27 cellular contexts compared by ENCODE assay signal in the genomic region with DNA sequence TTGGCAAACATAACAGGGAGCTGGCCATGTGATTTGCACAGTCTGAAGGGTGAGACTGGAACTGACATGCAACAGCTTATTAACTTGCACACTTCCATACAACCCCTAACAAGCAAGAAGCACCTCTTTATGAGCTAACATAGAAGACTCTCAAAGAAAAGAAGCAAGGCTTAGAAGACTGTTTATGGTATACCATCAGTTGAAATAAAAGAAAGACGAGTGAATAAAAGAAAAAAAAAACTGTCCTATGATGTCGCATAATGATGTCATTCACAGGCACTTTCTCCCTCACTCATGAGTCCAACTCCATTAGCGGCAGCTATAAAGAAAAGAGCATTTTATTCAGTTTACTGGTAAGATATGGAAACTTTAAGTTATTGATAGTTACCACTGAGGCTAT. TPM values are rescaled to one million over a fixed set of nuclear protein-coding genes. Genes with fewer than 3 reads are reported as not detected.
A peak's percentile ranks its signal among the peaks of the same experiment; 100 is the strongest.
DNase-seq lines count a peak whose midpoint lies in the region; ATAC-seq, FAIRE-seq and TF ChIP-seq lines count a peak whose summit lies in the region.
"Had no signal": no experiment of that assay in that cellular context is flagged by ENCODE, and none has a peak within 500 bp of the region (broad histone marks: within the 10 kb centered on the region; RNA-seq: fewer than 3 reads in every experiment).

No MANE protein-coding gene starts in this region.

- H3K9me2 ChIP-seq in PC-9 (ENCODE audit: insufficient read depth) = no peaks in the 10 kb centered on the region

- in situ Hi-C loops in HepG2 (cut with HindIII; ENCODE audit: extremely low pct_ligation_motif_present, low pct_unique_long_range_greater_than_20kb) = no loop called here

- TF ChIP-seq RAD21 in HepG2 (CRISPR knock-in tag; IDR thresholded peaks at IDR 0.05) = no peak

- H3K4me1 ChIP-seq in HepG2 (ENCODE audit: insufficient read depth, low read length) (peaks cover 51% of the 10 kb centered on the region), right lobe of liver (peaks cover 0 to 7% (median 0%) of the 10 kb centered on the region in 4 donors), muscle layer of colon (ENCODE audit: insufficient read depth, low read length) (peaks cover 60% of the 10 kb centered on the region), PC-9 (replicated peaks; ENCODE audit: insufficient read depth) (peaks cover 15% of the 10 kb centered on the region; the same call in 1 of the 2 replicates)

- H3K4me2 ChIP-seq in HepG2 (ENCODE audit: low read depth, low read length) (peak overlapping the region; percentile 47), PC-9 (no peak overlapping the region)
- H3K4me2 ChIP-seq: BLaER1 had no signal

- FAIRE-seq in HepG2 (lab: Jason Lieb, UNC) = no peak
- FAIRE-seq: GM18507 had no signal

- H3K9me3 ChIP-seq in HepG2 (ENCODE audit: low read length) = no peaks in the 10 kb centered on the region
- H3K9me3 ChIP-seq in right lobe of liver = no peaks in the 10 kb centered on the region
- no peaks in the 10 kb centered on the region for H3K9me3 ChIP-seq in muscle layer of colon (ENCODE audit: low read length)
- H3K9me3 ChIP-seq in PC-9 (ENCODE audit: insufficient read depth, low read depth) = no peaks in the 10 kb centered on the region
- H3K9me3 ChIP-seq: BLaER1, Caco-2 had no signal

- H2AFZ ChIP-seq in HepG2 (ENCODE audit: low read length) (peak overlapping the region; percentile 21), PC-9 (no peak overlapping the region)

- no peaks in the 10 kb centered on the region for H3K36me3 Mint-ChIP-seq in naive thymus-derived CD8-positive, alpha-beta T cell

- peak; percentile 38 for DNase-seq in DMS153 treated with DMSO at 0.1 percent for 48 hours (lab: John Stamatoyannopoulos, UW; ENCODE audit: unreplicated experiment)
- DNase-seq in DMS153 (lab: John Stamatoyannopoulos, UW) = no peak
- no peak for DNase-seq in HepG2 (ENCODE audit: low spot score)
- no peak for DNase-seq in right lobe of liver
- no peak for DNase-seq in naive thymus-derived CD8-positive, alpha-beta T cell
- no peak for DNase-seq in PC-9
- DNase-seq: ACHN; Caco-2; CD4-positive, alpha-beta memory T cell; DMS 273 treated with DMSO at 0.1 percent for 48 hours; GDM1; GOT3; Karpas-422; NCI-H1436; NCI-H2029; NCI-H2171 treated with DMSO at 0.1 percent for 48 hours; NCI-H510A; NCI-H748 treated with DMSO at 0.1 percent for 48 hours; SIG-M5 had no signal

- no peaks in the 10 kb centered on the region for H3K79me2 ChIP-seq in HepG2 (ENCODE audit: insufficient read depth, low read length)
- no peaks in the 10 kb centered on the region for H3K79me2 ChIP-seq in PC-9 (ENCODE audit: low read depth)

- H3K4me3 ChIP-seq in HepG2 (replicated peaks in 1 of 3; ENCODE audit: insufficient read depth in 1 of 3, low read depth in 2 of 3, low read length in 3 of 3) = no peak overlapping the region
- H3K4me3 ChIP-seq in right lobe of liver = no peak overlapping the region
- no peak overlapping the region for H3K4me3 ChIP-seq in muscle layer of colon (ENCODE audit: low read depth in 1 of 2, low read length in 2 of 2)
- H3K4me3 ChIP-seq in PC-9 = no peak overlapping the region
- H3K4me3 ChIP-seq: BLaER1 had no signal

- POLR2A ChIA-PET in HepG2 (lab: Yijun Ruan, JAX) = no interaction called here
- POLR2A ChIA-PET in naive thymus-derived CD8-positive, alpha-beta T cell (lab: Charles Lee) = no interaction called here
- POLR2A ChIA-PET in PC-9 (lab: Charles Lee; ENCODE audit: unreplicated experiment) = interaction anchor here (0.5 kb wide), 1 partner anchor 490 kb away, joined by 3 read pairs; no protein-coding TSS in a partner anchor

- H3K27me3 Mint-ChIP-seq in naive thymus-derived CD8-positive, alpha-beta T cell = peaks cover 0 to 2% (median 0%) of the 10 kb centered on the region in 5 donors
- H3K27me3 Mint-ChIP-seq: IgD-negative memory B cell had no signal

- 70% methylated on average over 3 of the region's 3 CpGs for WGBS in HepG2 (ENCODE audit: low lambda C conversion rate)
- WGBS in right lobe of liver (ENCODE audit: insufficient coverage, low coverage, low lambda C conversion rate, missing lambda C conversion rate) = 73% methylated on average over 3 of the region's 3 CpGs

- H3F3A ChIP-seq in PC-9 (ENCODE audit: insufficient read depth, low read depth) = no peaks in the 10 kb centered on the region

- no peaks in the 10 kb centered on the region for H3K36me3 ChIP-seq in HepG2 (replicated peaks in 1 of 2; ENCODE audit: control insufficient read depth in 1 of 2, insufficient read depth in 2 of 2, low read length in 2 of 2)
- no peaks in the 10 kb centered on the region for H3K36me3 ChIP-seq in right lobe of liver
- H3K36me3 ChIP-seq in muscle layer of colon (ENCODE audit: insufficient read depth, low read length) = no peaks in the 10 kb centered on the region
- H3K36me3 ChIP-seq in PC-9 (ENCODE audit: low read depth) = no peaks in the 10 kb centered on the region

- H3K4me1 Mint-ChIP-seq in naive thymus-derived CD8-positive, alpha-beta T cell = peaks cover 15 to 38% (median 36%) of the 10 kb centered on the region in 4 donors

- BruUV-seq in HepG2 (replicated peaks; lab: Mats Ljungman, UMichigan) (no TSS peak), PC-9 (replicated peaks; lab: Mats Ljungman, UMichigan) (no TSS peak)

- no peak overlapping the region for H3K9ac ChIP-seq in HepG2 (ENCODE audit: insufficient read depth, low read depth, low read length)
- no peak overlapping the region for H3K9ac ChIP-seq in muscle layer of colon (ENCODE audit: low read length)
- H3K9ac ChIP-seq: BLaER1 had no signal

- TF ChIP-seq CTCF in HepG2 (CRISPR knock-in tag; IDR thresholded peaks at IDR 0.05) = no peak
- TF ChIP-seq CTCF in right lobe of liver (IDR thresholded peaks at IDR 0.05) = no peak
- no peak for TF ChIP-seq CTCF in PC-9 (conservative IDR thresholded peaks at IDR 0.05)

- H3K9me3 Mint-ChIP-seq in naive thymus-derived CD8-positive, alpha-beta T cell = no peaks in the 10 kb centered on the region
- H3K9me3 Mint-ChIP-seq: IgD-negative memory B cell had no signal

- TF ChIP-seq POLR2A in HepG2 (IDR thresholded peaks at IDR 0.05; ENCODE audit: insufficient read depth in 1 of 2, low read depth in 2 of 2, low read length in 2 of 2) = no peak
- TF ChIP-seq POLR2A in right lobe of liver (IDR thresholded peaks at IDR 0.05) = no peak

- H3K27ac ChIP-seq in HepG2 (ENCODE audit: extremely low read length, insufficient read depth, low read length) (no peak overlapping the region), right lobe of liver (no peak overlapping the region), muscle layer of colon (ENCODE audit: low read depth, low read length) (peak overlapping the region; percentile 92), PC-9 (no peak overlapping the region)
- H3K27ac ChIP-seq: 22Rv1, BLaER1 had no signal

- no peaks in the 10 kb centered on the region for H4K20me1 ChIP-seq in HepG2 (ENCODE audit: insufficient read depth, low read length)
- no peaks in the 10 kb centered on the region for H4K20me1 ChIP-seq in PC-9 (ENCODE audit: insufficient read depth)
- H4K20me1 ChIP-seq: BLaER1 had no signal

- CTCF ChIA-PET in HepG2 (lab: Yijun Ruan, JAX; ENCODE audit: low intra/inter-chr PET ratio, low total read pairs) (no interaction called here), PC-9 (lab: Charles Lee) (no interaction called here)

- no peak overlapping the region for H3K4me3 Mint-ChIP-seq in naive thymus-derived CD8-positive, alpha-beta T cell
- H3K4me3 Mint-ChIP-seq: CD4-positive, alpha-beta memory T cell had no signal

- TF ChIP-seq EP300 in HepG2 (IDR thresholded peaks at IDR 0.05; ENCODE audit: low read depth in 2 of 2, low read length in 2 of 2) (no peak), HepG2 (CRISPR knock-in tag; IDR thresholded peaks at IDR 0.05; ENCODE audit: borderline replicate concordance) (no peak)

- ATAC-seq in HepG2 (no peak), right lobe of liver (no peak), GM18517 (IDR thresholded peaks at IDR 0.05; ENCODE audit: unreplicated experiment) (no peak)
- ATAC-seq in naive thymus-derived CD8-positive, alpha-beta T cell = no peak
- ATAC-seq: HCT116, SK-N-SH treated with all-trans-retinoic acid at 6 μM for 48 hours had no signal

- H3K27ac Mint-ChIP-seq in naive thymus-derived CD8-positive, alpha-beta T cell = peak overlapping the region in 2 of 10 donors; percentile 60 to 84
- H3K27ac Mint-ChIP-seq: IgD-negative memory B cell had no signal

- H3K27me3 ChIP-seq in HepG2 (ENCODE audit: control insufficient read depth in 1 of 2, insufficient read depth in 2 of 2, low read length in 2 of 2) = no peaks in the 10 kb centered on the region; a peak in 1 of 5 replicates
- no peaks in the 10 kb centered on the region for H3K27me3 ChIP-seq in right lobe of liver
- H3K27me3 ChIP-seq in muscle layer of colon (ENCODE audit: control insufficient read depth in 1 of 2, insufficient read depth in 2 of 2, low read length in 2 of 2) = no peaks in the 10 kb centered on the region
- no peaks in the 10 kb centered on the region for H3K27me3 ChIP-seq in PC-9 (ENCODE audit: insufficient read depth, low read depth)
- H3K27me3 ChIP-seq: BLaER1 had no signal

- intact Hi-C loops in HepG2 (cut with micrococcal nuclease; ENCODE audit: unreplicated experiment) = loop anchor here (10.0 kb wide), 1 partner anchor 329 kb away; no protein-coding TSS in a partner anchor
- intact Hi-C loops in right lobe of liver (cut with DNase I) = no loop called here
- intact Hi-C loops in PC-9 (cut with micrococcal nuclease; ENCODE audit: unreplicated experiment) = loop anchor here (10.0 kb wide), 1 partner anchor 349 kb away; the partner anchor contains the start of gene NUP107

RNA-seq across cellular contexts. Expression of gene MDM1, which starts 3.3 kb away (rescaled TPM):
- total RNA-seq in HepG2 (2016; rRNA removed; fragmentation: Illumina TruSeq; extraction: Trizol) = 13.0 and 15.2 TPM in 2 replicates
- 3.3 and 3.6 TPM in 2 replicates for total RNA-seq in HepG2 (2016; cell fraction: cytosol; rRNA removed; fragmentation: Illumina TruSeq; extraction: Trizol; ENCODE audit: low read depth)
- total RNA-seq in HepG2 (2016; cell fraction: insoluble cytoplasmic fraction; rRNA removed; fragmentation: Illumina TruSeq; extraction: Trizol) = 14.5 and 16.2 TPM in 2 replicates
- total RNA-seq in HepG2 (2016; cell fraction: membrane; rRNA removed; fragmentation: Illumina TruSeq; extraction: Trizol) = 3.5 and 4.6 TPM in 2 replicates
- 31.5 and 36.8 TPM in 2 replicates for total RNA-seq in HepG2 (2016; cell fraction: nucleus; rRNA removed; fragmentation: Illumina TruSeq; extraction: Trizol)
- polyA plus RNA-seq in HepG2 (2011; rRNA removed) = 3.6 and 4.6 TPM in 2 replicates
- polyA plus RNA-seq in HepG2 (2011; cell fraction: cytosol; rRNA removed) = 1.0 and 1.5 TPM in 2 replicates
- polyA plus RNA-seq in HepG2 (2011; cell fraction: nucleus; rRNA removed) = 7.7 and 9.1 TPM in 2 replicates
- 3.2 and 5.0 TPM in 2 replicates for polyA plus RNA-seq in HepG2 (2012)
- 0.46 and 0.75 TPM in 2 replicates for polyA plus RNA-seq in HepG2 (2016; cell fraction: cytosol; fragmentation: Illumina TruSeq; extraction: Trizol; ENCODE audit: low read depth)
- polyA plus RNA-seq in HepG2 (2016; cell fraction: insoluble cytoplasmic fraction; fragmentation: Illumina TruSeq; extraction: Trizol; ENCODE audit: low read depth) = 8.5 and 11.4 TPM in 2 replicates
- 2.0 and 2.5 TPM in 2 replicates for polyA plus RNA-seq in HepG2 (2016; cell fraction: membrane; fragmentation: Illumina TruSeq; extraction: Trizol; ENCODE audit: low read depth)
- 34.8 and 39.2 TPM in 2 replicates for polyA plus RNA-seq in HepG2 (2016; cell fraction: nucleus; fragmentation: Illumina TruSeq; extraction: Trizol; ENCODE audit: insufficient read depth, low read depth)
- polyA minus RNA-seq in HepG2 (2011; rRNA and poly(A)+ RNA removed; ENCODE audit: low replicate concordance) = 0.56 and 3.5 TPM in 2 replicates
- 0.99 and 3.7 TPM in 2 replicates for polyA minus RNA-seq in HepG2 (2011; cell fraction: cytosol; rRNA and poly(A)+ RNA removed)
- polyA minus RNA-seq in HepG2 (2011; cell fraction: nucleus; rRNA and poly(A)+ RNA removed) = 17.5 and 21.4 TPM in 2 replicates
- total RNA-seq in right lobe of liver = 1 to 10 TPM; 2.9 to 6.6 (median 4.1) TPM
- 10 to 100 TPM; 28.2 to 34.6 TPM for total RNA-seq in naive thymus-derived CD8-positive, alpha-beta T cell
- 10 to 100 TPM; 16.2 to 20.8 (median 17.8) TPM for polyA plus RNA-seq in naive thymus-derived CD8-positive, alpha-beta T cell
- 9.5 and 14.0 TPM in 2 replicates for total RNA-seq in PC-9 (2021)

Comparison
In these comparisons a context has a peak if more than half of its experiments do, and no peak if none do; other contexts are left out.
1. intact Hi-C loops: an anchor here in HepG2 (10.0 kb wide) and PC-9 (10.0 kb wide); none called in right lobe of liver.